In the genomic region with DNA sequence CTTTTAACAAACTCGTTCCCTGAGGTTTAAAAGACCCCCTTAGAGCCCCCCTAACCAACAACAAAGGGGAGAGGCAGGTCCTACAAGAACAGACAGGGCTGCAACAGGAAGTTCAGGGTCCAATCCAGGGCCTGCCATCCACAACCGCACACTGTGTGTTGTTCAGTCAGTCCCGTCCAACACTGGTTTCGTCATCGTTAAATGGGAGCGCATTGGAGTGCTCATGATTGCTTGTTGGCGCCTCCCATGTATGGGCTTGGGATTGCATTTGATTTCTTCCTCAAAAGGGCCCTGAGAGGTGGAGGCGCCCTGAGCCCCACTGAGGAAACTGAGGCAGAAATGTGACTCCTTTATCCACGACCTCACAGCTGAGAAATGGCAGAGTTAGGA, we compare ENCODE assay signal across 1 cellular context.
TF ChIP-seq lines count a peak whose summit lies in the region.

No MANE protein-coding gene starts in this region.

TF ChIP-seq in HCT116, 20 proteins besides CTCF, POLR2A, EP300 and RAD21 (continued from another document):
- no peak for TF ChIP-seq EZH2 (IDR thresholded peaks at IDR 0.05)
- TF ChIP-seq EZH2phosphoT487 (IDR thresholded peaks at IDR 0.05; ENCODE audit: borderline replicate concordance): no peak
- TF ChIP-seq, protein P1, sequence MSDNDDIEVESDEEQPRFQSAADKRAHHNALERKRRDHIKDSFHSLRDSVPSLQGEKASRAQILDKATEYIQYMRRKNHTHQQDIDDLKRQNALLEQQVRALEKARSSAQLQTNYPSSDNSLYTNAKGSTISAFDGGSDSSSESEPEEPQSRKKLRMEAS (IDR thresholded peaks at IDR 0.05): no peak
- no peak for TF ChIP-seq YY1 (IDR thresholded peaks at IDR 0.05; ENCODE audit: extremely low read depth, insufficient replicate concordance, low read depth, low read length)
- TF ChIP-seq, protein P2, sequence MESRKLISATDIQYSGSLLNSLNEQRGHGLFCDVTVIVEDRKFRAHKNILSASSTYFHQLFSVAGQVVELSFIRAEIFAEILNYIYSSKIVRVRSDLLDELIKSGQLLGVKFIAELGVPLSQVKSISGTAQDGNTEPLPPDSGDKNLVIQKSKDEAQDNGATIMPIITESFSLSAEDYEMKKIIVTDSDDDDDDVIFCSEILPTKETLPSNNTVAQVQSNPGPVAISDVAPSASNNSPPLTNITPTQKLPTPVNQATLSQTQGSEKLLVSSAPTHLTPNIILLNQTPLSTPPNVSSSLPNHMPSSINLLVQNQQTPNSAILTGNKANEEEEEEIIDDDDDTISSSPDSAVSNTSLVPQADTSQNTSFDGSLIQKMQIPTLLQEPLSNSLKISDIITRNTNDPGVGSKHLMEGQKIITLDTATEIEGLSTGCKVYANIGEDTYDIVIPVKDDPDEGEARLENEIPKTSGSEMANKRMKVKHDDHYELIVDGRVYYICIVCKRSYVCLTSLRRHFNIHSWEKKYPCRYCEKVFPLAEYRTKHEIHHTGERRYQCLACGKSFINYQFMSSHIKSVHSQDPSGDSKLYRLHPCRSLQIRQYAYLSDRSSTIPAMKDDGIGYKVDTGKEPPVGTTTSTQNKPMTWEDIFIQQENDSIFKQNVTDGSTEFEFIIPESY (IDR thresholded peaks at IDR 0.05; ENCODE audit: extremely low read depth, insufficient replicate concordance, low read length): no peak
- TF ChIP-seq, protein P3, sequence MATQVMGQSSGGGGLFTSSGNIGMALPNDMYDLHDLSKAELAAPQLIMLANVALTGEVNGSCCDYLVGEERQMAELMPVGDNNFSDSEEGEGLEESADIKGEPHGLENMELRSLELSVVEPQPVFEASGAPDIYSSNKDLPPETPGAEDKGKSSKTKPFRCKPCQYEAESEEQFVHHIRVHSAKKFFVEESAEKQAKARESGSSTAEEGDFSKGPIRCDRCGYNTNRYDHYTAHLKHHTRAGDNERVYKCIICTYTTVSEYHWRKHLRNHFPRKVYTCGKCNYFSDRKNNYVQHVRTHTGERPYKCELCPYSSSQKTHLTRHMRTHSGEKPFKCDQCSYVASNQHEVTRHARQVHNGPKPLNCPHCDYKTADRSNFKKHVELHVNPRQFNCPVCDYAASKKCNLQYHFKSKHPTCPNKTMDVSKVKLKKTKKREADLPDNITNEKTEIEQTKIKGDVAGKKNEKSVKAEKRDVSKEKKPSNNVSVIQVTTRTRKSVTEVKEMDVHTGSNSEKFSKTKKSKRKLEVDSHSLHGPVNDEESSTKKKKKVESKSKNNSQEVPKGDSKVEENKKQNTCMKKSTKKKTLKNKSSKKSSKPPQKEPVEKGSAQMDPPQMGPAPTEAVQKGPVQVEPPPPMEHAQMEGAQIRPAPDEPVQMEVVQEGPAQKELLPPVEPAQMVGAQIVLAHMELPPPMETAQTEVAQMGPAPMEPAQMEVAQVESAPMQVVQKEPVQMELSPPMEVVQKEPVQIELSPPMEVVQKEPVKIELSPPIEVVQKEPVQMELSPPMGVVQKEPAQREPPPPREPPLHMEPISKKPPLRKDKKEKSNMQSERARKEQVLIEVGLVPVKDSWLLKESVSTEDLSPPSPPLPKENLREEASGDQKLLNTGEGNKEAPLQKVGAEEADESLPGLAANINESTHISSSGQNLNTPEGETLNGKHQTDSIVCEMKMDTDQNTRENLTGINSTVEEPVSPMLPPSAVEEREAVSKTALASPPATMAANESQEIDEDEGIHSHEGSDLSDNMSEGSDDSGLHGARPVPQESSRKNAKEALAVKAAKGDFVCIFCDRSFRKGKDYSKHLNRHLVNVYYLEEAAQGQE (IDR thresholded peaks at IDR 0.05; ENCODE audit: low read depth): no peak
